Comparison of ENCODE assay signal across 2 cellular contexts in the genomic region with DNA sequence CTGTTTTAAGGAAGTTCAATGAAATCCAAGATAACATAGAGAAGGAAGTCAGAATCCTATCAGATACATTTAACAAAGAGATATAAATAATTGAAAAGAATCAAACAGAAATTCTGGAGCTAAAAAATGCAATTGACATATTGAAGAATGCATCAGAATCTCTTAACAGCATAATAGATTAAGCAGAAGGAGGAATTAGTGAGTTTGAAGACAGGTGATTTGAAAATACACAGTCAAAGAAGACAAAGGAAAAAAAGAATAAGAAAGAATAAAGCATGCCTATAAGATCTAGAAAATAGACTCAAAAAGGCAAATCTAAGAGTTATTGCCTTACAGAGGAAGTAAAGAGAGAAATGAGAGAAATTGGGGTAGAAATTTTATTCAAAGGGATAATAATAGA.
TF ChIP-seq lines count a peak whose summit lies in the region.

No MANE protein-coding gene starts in this region.

TF ChIP-seq in SK-N-SH treated with all-trans-retinoic acid at 6 μM for 48 hours, 23 proteins besides CTCF, POLR2A, EP300 and RAD21:
- TF ChIP-seq, protein P1, sequence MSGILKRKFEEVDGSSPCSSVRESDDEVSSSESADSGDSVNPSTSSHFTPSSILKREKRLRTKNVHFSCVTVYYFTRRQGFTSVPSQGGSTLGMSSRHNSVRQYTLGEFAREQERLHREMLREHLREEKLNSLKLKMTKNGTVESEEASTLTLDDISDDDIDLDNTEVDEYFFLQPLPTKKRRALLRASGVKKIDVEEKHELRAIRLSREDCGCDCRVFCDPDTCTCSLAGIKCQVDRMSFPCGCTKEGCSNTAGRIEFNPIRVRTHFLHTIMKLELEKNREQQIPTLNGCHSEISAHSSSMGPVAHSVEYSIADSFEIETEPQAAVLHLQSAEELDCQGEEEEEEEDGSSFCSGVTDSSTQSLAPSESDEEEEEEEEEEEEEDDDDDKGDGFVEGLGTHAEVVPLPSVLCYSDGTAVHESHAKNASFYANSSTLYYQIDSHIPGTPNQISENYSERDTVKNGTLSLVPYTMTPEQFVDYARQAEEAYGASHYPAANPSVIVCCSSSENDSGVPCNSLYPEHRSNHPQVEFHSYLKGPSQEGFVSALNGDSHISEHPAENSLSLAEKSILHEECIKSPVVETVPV (CRISPR knock-in tag; IDR thresholded peaks at IDR 0.05): no peak
- TF ChIP-seq ISL1 (CRISPR knock-in tag; IDR thresholded peaks at IDR 0.05) (no peak), ZFP30 (CRISPR knock-in tag; IDR thresholded peaks at IDR 0.05) (peak; percentile 94), BACH2 (CRISPR knock-in tag; IDR thresholded peaks at IDR 0.05; ENCODE audit: borderline replicate concordance) (no peak), RARB (CRISPR knock-in tag; IDR thresholded peaks at IDR 0.05) (no peak), PPARA (CRISPR knock-in tag; IDR thresholded peaks at IDR 0.05; ENCODE audit: borderline replicate concordance) (no peak)

TF ChIP-seq in SK-N-SH, 30 proteins besides CTCF, POLR2A, EP300 and RAD21 (continued from another document):
- no peak for TF ChIP-seq FOSL2 (IDR thresholded peaks at IDR 0.05; ENCODE audit: borderline replicate concordance, low read depth)
- TF ChIP-seq TCF12 (IDR thresholded peaks at IDR 0.05): no peak
- TF ChIP-seq, protein P2, sequence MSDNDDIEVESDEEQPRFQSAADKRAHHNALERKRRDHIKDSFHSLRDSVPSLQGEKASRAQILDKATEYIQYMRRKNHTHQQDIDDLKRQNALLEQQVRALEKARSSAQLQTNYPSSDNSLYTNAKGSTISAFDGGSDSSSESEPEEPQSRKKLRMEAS (IDR thresholded peaks at IDR 0.05; ENCODE audit: low read depth): no peak
- TF ChIP-seq GABPA (IDR thresholded peaks at IDR 0.05; ENCODE audit: low read depth): no peak
